ENCODE assay signal across 8 cellular contexts in genomic region chr13:57044910-57045309, GRCh38.
"Had no signal": no experiment of that assay in that cellular context is flagged by ENCODE, and none has a peak within 500 bp of the region (broad histone marks: within the 10 kb centered on the region; RNA-seq: fewer than 3 reads in every experiment).

No MANE protein-coding gene starts in this region.

- ATAC-seq: GM12878 had no signal

- FAIRE-seq: G401.6, GM12878, GM12891, GM12892, GM18507, GM19239 had no signal

- DNase-seq: GDM1, GF-D8 had no signal

- H3K4me3 ChIP-seq: GM12878 had no signal
